ENCODE assay signal across 7 cellular contexts in genomic region chr2:62196278-62196901, GRCh38. TPM values are rescaled to one million over a fixed set of nuclear protein-coding genes. Genes with fewer than 3 reads are reported as not detected.
A peak's percentile ranks its signal among the peaks of the same experiment; 100 is the strongest.
DNase-seq lines count a peak whose midpoint lies in the region; ATAC-seq and TF ChIP-seq lines count a peak whose summit lies in the region.

No MANE protein-coding gene starts in this region.

- POLR2A ChIA-PET in OCI-LY7 (lab: Charles Lee) = interaction anchor here (0.9 to 2.0 kb wide), 3 partner anchors 15 to 157 kb away, joined by 3 to 4 read pairs (median 4); no protein-coding TSS in a partner anchor

- peaks cover 15% of the 10 kb centered on the region for H3K79me1 ChIP-seq in trophoblast cell (ENCODE audit: low read length)

- peaks cover 41% of the 10 kb centered on the region for H3K36me3 ChIP-seq in OCI-LY7 (ENCODE audit: insufficient read depth, low read length)
- no peaks in the 10 kb centered on the region for H3K36me3 ChIP-seq in trophoblast cell (ENCODE audit: control insufficient read depth in 1 of 2, insufficient read depth in 2 of 2, low read length in 2 of 2)
- no peaks in the 10 kb centered on the region for H3K36me3 ChIP-seq in upper lobe of right lung

- no peaks in the 10 kb centered on the region for H3K9me2 ChIP-seq in OCI-LY7 (ENCODE audit: insufficient read depth, low read length)

- H3K4me1 ChIP-seq in OCI-LY7 (ENCODE audit: insufficient read depth, low read length, poor library complexity, severe bottlenecking) = peaks cover 59% of the 10 kb centered on the region
- H3K4me1 ChIP-seq in trophoblast cell (ENCODE audit: control insufficient read depth in 1 of 2, insufficient read depth in 2 of 2, low read length in 2 of 2) = peaks cover 7 to 10% of the 10 kb centered on the region in 2 experiments
- H3K4me1 ChIP-seq in upper lobe of right lung = peaks cover 39% of the 10 kb centered on the region

- H3K9me3 Mint-ChIP-seq in glutamatergic neuron (ENCODE audit: unreplicated experiment) = peaks cover 1% of the 10 kb centered on the region

- intact Hi-C loops in OCI-LY7 (cut with micrococcal nuclease; ENCODE audit: unreplicated experiment) = loop anchor here (1.0 to 10.0 kb wide), 5 partner anchors 15 to 282 kb away; no protein-coding TSS in a partner anchor
- intact Hi-C loops in upper lobe of right lung (cut with DNase I) = no loop called here

- H3K9me3 ChIP-seq in OCI-LY7 (ENCODE audit: low read length) (no peaks in the 10 kb centered on the region), trophoblast cell (ENCODE audit: insufficient read depth, low read depth, low read length) (no peaks in the 10 kb centered on the region), upper lobe of right lung (no peaks in the 10 kb centered on the region)

- H3K27ac ChIP-seq in OCI-LY7 (ENCODE audit: low read depth, low read length, poor library complexity, severe bottlenecking) (peak overlapping the region; percentile 75), trophoblast cell (ENCODE audit: low read depth, low read length) (peak overlapping the region; percentile 91), upper lobe of right lung (peak overlapping the region; percentile 92)

- no peaks in the 10 kb centered on the region for H3K27me3 Mint-ChIP-seq in glutamatergic neuron (ENCODE audit: unreplicated experiment)

- CTCF ChIA-PET in OCI-LY7 (lab: Charles Lee; ENCODE audit: unreplicated experiment) = no interaction called here

- H4K8ac ChIP-seq in trophoblast cell (ENCODE audit: low read depth, low read length) = peak overlapping the region; percentile 89

- H4K20me1 ChIP-seq in OCI-LY7 (ENCODE audit: insufficient read depth, low read length) = peaks cover 40% of the 10 kb centered on the region

- DNase-seq in OCI-LY7 (ENCODE audit: low spot score) (peak; percentile 71), glutamatergic neuron (no peak), trophoblast cell (peak; percentile 30 to 59), upper lobe of right lung (peak; percentile 88)
- DNase-seq in activated effector memory CD4-positive, alpha-beta T cell treated with anti-CD3 and anti-CD28 coated beads, Interleukin-2, amount 50 U/mL, for 16 hours = peak; percentile 87

- peaks cover 2% of the 10 kb centered on the region for H3K4me1 Mint-ChIP-seq in glutamatergic neuron (ENCODE audit: low read depth, unreplicated experiment)

- TF ChIP-seq CTCF in OCI-LY7 (conservative IDR thresholded peaks at IDR 0.05; ENCODE audit: low read length) (no peak), glutamatergic neuron (IDR thresholded peaks at IDR 0.05; ENCODE audit: partially characterized antibody, unreplicated experiment) (no peak), upper lobe of right lung (IDR thresholded peaks at IDR 0.05) (no peak)

- peak; percentile 14 for ATAC-seq in GM18907 (IDR thresholded peaks at IDR 0.05; ENCODE audit: unreplicated experiment)
- peak; percentile 15 for ATAC-seq in HG02885 (IDR thresholded peaks at IDR 0.05; ENCODE audit: poor library complexity, unreplicated experiment)
- ATAC-seq in upper lobe of right lung = peak; percentile 70

- H2BK12ac ChIP-seq in trophoblast cell (ENCODE audit: low read length) = peak overlapping the region; percentile 62

- H3K4ac ChIP-seq in trophoblast cell (ENCODE audit: low read depth, low read length) = peak overlapping the region; percentile 99

- peak overlapping the region; percentile 88 for H2BK120ac ChIP-seq in trophoblast cell (ENCODE audit: insufficient read depth, low read length, poor library complexity)

- no TSS peak for BruUV-seq in OCI-LY7 (replicated peaks; lab: Mats Ljungman, UMichigan)

- WGBS in trophoblast cell (ENCODE audit: extremely low coverage, insufficient coverage, insufficient read length) = no CpG with 5 or more reads among the region's 63 CpGs

- H3K27me3 ChIP-seq in trophoblast cell (ENCODE audit: insufficient read depth, low read length) (no peaks in the 10 kb centered on the region), upper lobe of right lung (no peaks in the 10 kb centered on the region)

- H3K4me3 Mint-ChIP-seq in glutamatergic neuron (ENCODE audit: unreplicated experiment) = peak overlapping the region; percentile 74

- H3K4me3 ChIP-seq in OCI-LY7 (ENCODE audit: low read depth, low read length, poor library complexity, severe bottlenecking) (peak overlapping the region; percentile 95), trophoblast cell (ENCODE audit: low read depth, low read length) (peak overlapping the region; percentile 91), upper lobe of right lung (peak overlapping the region; percentile 95)

- peak overlapping the region; percentile 98 for H3K14ac ChIP-seq in trophoblast cell (ENCODE audit: low read length)

- peak overlapping the region; percentile 95 for H2BK5ac ChIP-seq in trophoblast cell (ENCODE audit: low read depth, low read length, poor library complexity)

- peak overlapping the region; percentile 82 for H2AK5ac ChIP-seq in trophoblast cell (ENCODE audit: low read length)

- H2AFZ ChIP-seq in OCI-LY7 (ENCODE audit: low read length) = no peak overlapping the region
- H2AFZ ChIP-seq in trophoblast cell (ENCODE audit: insufficient read depth, low read length, poor library complexity) = peak overlapping the region; percentile 91

- H3K23ac ChIP-seq in trophoblast cell (ENCODE audit: low read length) = no peak overlapping the region

- peaks cover 71% of the 10 kb centered on the region for H3K79me2 ChIP-seq in OCI-LY7 (ENCODE audit: insufficient read depth, low read depth, low read length)
- H3K79me2 ChIP-seq in trophoblast cell (ENCODE audit: control insufficient read depth, insufficient read depth, low read length, poor library complexity) = peaks cover 20% of the 10 kb centered on the region

- H3K27ac Mint-ChIP-seq in glutamatergic neuron (ENCODE audit: unreplicated experiment) = no peak overlapping the region

- H3K36me3 Mint-ChIP-seq in glutamatergic neuron (ENCODE audit: unreplicated experiment) = no peaks in the 10 kb centered on the region

- H3K9ac ChIP-seq in trophoblast cell (ENCODE audit: low read length) = peak overlapping the region; percentile 66

- peak overlapping the region; percentile 100 for H3K18ac ChIP-seq in trophoblast cell (ENCODE audit: low read length)

- peak overlapping the region; percentile 86 for H4K12ac ChIP-seq in trophoblast cell (ENCODE audit: low read depth, low read length)

- H4K91ac ChIP-seq in trophoblast cell (ENCODE audit: low read depth, low read length) = peak overlapping the region; percentile 96

- peak overlapping the region; percentile 92 for H3K4me2 ChIP-seq in OCI-LY7 (ENCODE audit: low read length)
- H3K4me2 ChIP-seq in trophoblast cell (ENCODE audit: low read length) = peak overlapping the region; percentile 66

RNA-seq across cellular contexts. Expression of gene B3GNT2, which starts 0.5 kb away (rescaled TPM):
- 63.0 and 65.8 TPM in 2 replicates for total RNA-seq in OCI-LY7 (2014; rRNA removed; shearing (Covaris generic))
- total RNA-seq in OCI-LY7 (2022) (47.9 and 51.1 TPM in 2 replicates), glutamatergic neuron (ENCODE audit: unreplicated experiment) (5.7 TPM), upper lobe of right lung (38.6 TPM)
- polyA plus RNA-seq in trophoblast cell (2013) = 24.8 and 26.0 TPM in 2 replicates

Comparison
In these comparisons a context has a peak if more than half of its experiments do, and no peak if none do; other contexts are left out.
1. ATAC-seq: peak in every context shown above with its lines; median percentile 70 in upper lobe of right lung; 15 in HG02885; 14 in GM18907.